ENCODE assay signal across 3 cellular contexts in genomic region chr9:96173640-96174039, GRCh38.
TF ChIP-seq lines count a peak whose summit lies in the region.

No MANE protein-coding gene starts in this region.

TF ChIP-seq in liver, 16 proteins besides CTCF, POLR2A, EP300 and RAD21:
- peak; percentile 35 for TF ChIP-seq MAX (IDR thresholded peaks at IDR 0.05)
- TF ChIP-seq HNF4G (IDR thresholded peaks at IDR 0.05) = no peak

TF ChIP-seq in HepG2, 621 proteins besides CTCF, POLR2A, EP300 and RAD21:
- TF ChIP-seq IRF2 (CRISPR knock-in tag; IDR thresholded peaks at IDR 0.05) (no peak), ZNF513 (CRISPR knock-in tag; conservative IDR thresholded peaks at IDR 0.05) (no peak), ZNF3 (CRISPR knock-in tag; IDR thresholded peaks at IDR 0.05) (no peak), RBFOX2 (IDR thresholded peaks at IDR 0.05; ENCODE audit: low read depth, low read length) (no peak), ZSCAN31 (CRISPR knock-in tag; IDR thresholded peaks at IDR 0.05; ENCODE audit: low read depth) (no peak), ZKSCAN5 (CRISPR knock-in tag; IDR thresholded peaks at IDR 0.05) (no peak), HOXA5 (CRISPR knock-in tag; IDR thresholded peaks at IDR 0.05) (no peak), RELA (CRISPR knock-in tag; IDR thresholded peaks at IDR 0.05) (no peak), HOXA3 (CRISPR knock-in tag; IDR thresholded peaks at IDR 0.05) (no peak), ZNF660 (CRISPR knock-in tag; IDR thresholded peaks at IDR 0.05; ENCODE audit: borderline replicate concordance, low read depth) (no peak), ZNF260 (CRISPR knock-in tag; IDR thresholded peaks at IDR 0.05; ENCODE audit: borderline replicate concordance, low read depth) (no peak), ZNF629 (CRISPR knock-in tag; conservative IDR thresholded peaks at IDR 0.05) (no peak), ZHX2 (IDR thresholded peaks at IDR 0.05; ENCODE audit: low read depth) (no peak), ZHX2 (CRISPR knock-in tag; IDR thresholded peaks at IDR 0.05; ENCODE audit: borderline replicate concordance) (no peak), RNF2 (conservative IDR thresholded peaks at IDR 0.05; ENCODE audit: low read depth) (no peak), CHCHD3 (CRISPR knock-in tag; IDR thresholded peaks at IDR 0.05) (no peak), ZNF691 (CRISPR knock-in tag; IDR thresholded peaks at IDR 0.05; ENCODE audit: borderline replicate concordance, low read depth) (no peak), RFX3 (CRISPR knock-in tag; IDR thresholded peaks at IDR 0.05) (no peak), MED1 (CRISPR knock-in tag; IDR thresholded peaks at IDR 0.05) (no peak), AKAP8 (CRISPR knock-in tag; IDR thresholded peaks at IDR 0.05) (no peak)

TF ChIP-seq in H1, 55 proteins besides CTCF, POLR2A, EP300 and RAD21:
- TF ChIP-seq TBP (IDR thresholded peaks at IDR 0.05; ENCODE audit: low read depth, low read length) (no peak), E2F6 (IDR thresholded peaks at IDR 0.05) (0 out of 2 replicates have a peak, but pooled peaks have one; percentile 22)
TF ChIP-seq in H1: peak in this region for 1.
